In the genomic region with DNA sequence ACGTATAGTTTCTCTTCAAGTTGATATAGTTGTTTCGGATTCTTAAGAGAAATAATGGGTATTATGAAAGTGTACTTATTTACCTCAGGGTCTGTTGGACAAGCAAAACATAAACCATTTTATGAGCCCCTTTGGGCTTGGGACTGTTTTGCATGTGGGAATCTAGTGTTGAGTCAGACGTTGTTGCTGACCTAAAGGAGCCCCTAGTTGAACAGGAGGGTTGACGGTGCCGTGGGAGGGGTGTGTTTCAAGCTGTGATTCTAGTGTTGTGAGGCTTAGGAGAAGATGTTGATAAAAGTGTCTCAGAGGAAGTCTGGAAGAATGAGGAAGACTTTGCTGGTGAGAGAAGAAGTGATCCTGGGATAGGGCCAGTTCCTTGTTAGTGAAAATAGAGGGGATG, we compare ENCODE assay signal across 9 cellular contexts.
DNase-seq lines count a peak whose midpoint lies in the region; ATAC-seq lines count a peak whose summit lies in the region.
"Had no signal": no experiment of that assay in that cellular context is flagged by ENCODE, and none has a peak within 500 bp of the region (broad histone marks: within the 10 kb centered on the region; RNA-seq: fewer than 3 reads in every experiment).

No MANE protein-coding gene starts in this region.

- no peaks in the 10 kb centered on the region for H3K27me3 Mint-ChIP-seq in naive B cell
- no peaks in the 10 kb centered on the region for H3K27me3 Mint-ChIP-seq in T-helper 2 cell treated with Interferon-gamma antibody and Interleukin-4, amounts not matched to agents 5 μg/mL and 100 μg/mL, for 36 hours (ENCODE audit: low read depth)

- peak overlapping the region in 5 of 8 donors; percentile 44 to 82 (median 71) for H3K4me3 Mint-ChIP-seq in naive B cell
- no peak overlapping the region for H3K4me3 Mint-ChIP-seq in T-helper 2 cell treated with Interferon-gamma antibody and Interleukin-4, amounts not matched to agents 5 μg/mL and 100 μg/mL, for 36 hours

- peaks cover 55 to 86% (median 72%) of the 10 kb centered on the region in 3 donors for H3K4me1 Mint-ChIP-seq in naive B cell
- peaks cover 22% of the 10 kb centered on the region for H3K4me1 Mint-ChIP-seq in T-helper 2 cell treated with Interferon-gamma antibody and Interleukin-4, amounts not matched to agents 5 μg/mL and 100 μg/mL, for 36 hours (ENCODE audit: low read depth)

- ATAC-seq in GM18511 (IDR thresholded peaks at IDR 0.05; ENCODE audit: unreplicated experiment) (peak; percentile 73), GM21825 (IDR thresholded peaks at IDR 0.05; ENCODE audit: unreplicated experiment) (peak; percentile 48), HG03469 (IDR thresholded peaks at IDR 0.05; ENCODE audit: unreplicated experiment) (peak; percentile 51), naive B cell (ENCODE audit: low read depth in 2 of 2) (no peak)

- peak overlapping the region; percentile 81 to 99 (median 95) for H3K27ac Mint-ChIP-seq in naive B cell
- no peak overlapping the region for H3K27ac Mint-ChIP-seq in T-helper 2 cell treated with Interferon-gamma antibody and Interleukin-4, amounts not matched to agents 5 μg/mL and 100 μg/mL, for 36 hours

- peaks cover 5 to 14% of the 10 kb centered on the region in 2 donors for H3K36me3 Mint-ChIP-seq in naive B cell
- peaks cover 6% of the 10 kb centered on the region for H3K36me3 Mint-ChIP-seq in T-helper 2 cell treated with Interferon-gamma antibody and Interleukin-4, amounts not matched to agents 5 μg/mL and 100 μg/mL, for 36 hours (ENCODE audit: low read depth)

- DNase-seq in naive B cell (no peak), GOT3 (lab: John Stamatoyannopoulos, UW) (no peak), NCI-H187 (lab: John Stamatoyannopoulos, UW) (no peak), mesenteric fat pad (ENCODE audit: low spot score) (no peak)
- no peak for DNase-seq in T-helper 2 cell treated with Interferon-gamma antibody and Interleukin-4, amounts not matched to agents 5 μg/mL and 100 μg/mL, for 36 hours (ENCODE audit: low spot score)
- DNase-seq: activated CD4-positive, alpha-beta T cell treated with anti-CD3 and anti-CD28 coated beads, Interleukin-2, amount 50 U/mL, for 48 hours had no signal

- H3K9me3 Mint-ChIP-seq in naive B cell: peaks cover 0 to 2% (median 0%) of the 10 kb centered on the region in 7 donors
- H3K9me3 Mint-ChIP-seq in T-helper 2 cell treated with Interferon-gamma antibody and Interleukin-4, amounts not matched to agents 5 μg/mL and 100 μg/mL, for 36 hours: no peaks in the 10 kb centered on the region

Comparison
In these comparisons a context has a peak if more than half of its experiments do, and no peak if none do; other contexts are left out.
1. ATAC-seq: peak in GM18511 (single experiment), GM21825 (single experiment) and HG03469 (single experiment); none in naive B cell (0 of 2).